19 cellular contexts compared by ENCODE assay signal in the genomic region with DNA sequence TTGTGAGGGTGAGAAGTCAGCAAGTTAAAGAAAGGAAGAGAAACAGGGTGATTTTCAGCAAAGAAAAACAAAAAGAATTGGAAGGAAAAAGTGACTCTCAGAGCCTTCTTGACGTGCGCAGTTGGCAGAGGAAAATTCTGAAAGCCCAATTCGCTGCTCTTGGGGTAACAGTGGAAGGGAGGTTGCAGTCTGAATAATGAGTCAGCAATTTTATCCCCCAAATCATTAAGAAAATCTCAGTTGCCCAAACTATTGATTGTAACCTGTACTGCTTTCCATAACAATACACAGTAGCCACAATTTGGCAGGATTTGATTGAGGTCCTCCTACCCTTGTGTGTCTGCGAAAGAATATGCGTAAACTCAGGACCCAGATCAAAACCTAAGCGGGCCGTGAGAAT.
DNase-seq lines count a peak whose midpoint lies in the region; ATAC-seq, FAIRE-seq and TF ChIP-seq lines count a peak whose summit lies in the region.
"Had no signal": no experiment of that assay in that cellular context is flagged by ENCODE, and none has a peak within 500 bp of the region (broad histone marks: within the 10 kb centered on the region; RNA-seq: fewer than 3 reads in every experiment).

No MANE protein-coding gene starts in this region.

- no peak overlapping the region for H3K27ac ChIP-seq in HepG2 (ENCODE audit: extremely low read length, insufficient read depth, low read length)
- no peak overlapping the region for H3K27ac ChIP-seq in right lobe of liver
- no peak overlapping the region for H3K27ac ChIP-seq in OCI-LY3 (ENCODE audit: low read length)
- peak overlapping the region; percentile 20 for H3K27ac ChIP-seq in iPS-18a (ENCODE audit: low read length)
- H3K27ac ChIP-seq: 22Rv1; BLaER1 treated with 17β-estradiol and CSF1 and Interleukin-3, amounts not matched to agents 10 nM and 100 nM had no signal

- no peaks in the 10 kb centered on the region for H3K9me3 Mint-ChIP-seq in stimulated activated naive B cell treated with anti-CD40 and anti-IgM and Interleukin-4, amounts not matched to agents 10 μg/mL and 1 μg/mL and 100 μg/mL, for 72 hours
- H3K9me3 Mint-ChIP-seq: CD8-positive, alpha-beta T cell had no signal

- WGBS in HepG2 (ENCODE audit: low lambda C conversion rate), result 67% methylated on average over 7 of the region's 7 CpGs
- 77% methylated on average over 7 of the region's 7 CpGs for WGBS in right lobe of liver (ENCODE audit: insufficient coverage, low coverage, low lambda C conversion rate, missing lambda C conversion rate)

- TF ChIP-seq RAD21 in HepG2 (CRISPR knock-in tag; IDR thresholded peaks at IDR 0.05), result no peak

- no peak overlapping the region for H3K4me3 ChIP-seq in HepG2 (replicated peaks in 1 of 3; ENCODE audit: insufficient read depth in 1 of 3, low read depth in 2 of 3, low read length in 3 of 3)
- H3K4me3 ChIP-seq in right lobe of liver, result no peak overlapping the region
- no peak overlapping the region for H3K4me3 ChIP-seq in OCI-LY3 (ENCODE audit: low read length)
- H3K4me3 ChIP-seq in iPS-18a (ENCODE audit: low read length), result no peak overlapping the region
- H3K4me3 ChIP-seq: BLaER1 treated with 17β-estradiol and CSF1 and Interleukin-3, amounts not matched to agents 10 nM and 100 nM had no signal

- FAIRE-seq in HepG2 (lab: Jason Lieb, UNC), result no peak
- FAIRE-seq: GM19239 had no signal

- H3K27me3 ChIP-seq in HepG2 (ENCODE audit: control insufficient read depth in 1 of 2, insufficient read depth in 2 of 2, low read length in 2 of 2) (no peaks in the 10 kb centered on the region; a peak in 1 of 5 replicates), right lobe of liver (no peaks in the 10 kb centered on the region), OCI-LY3 (ENCODE audit: low read depth, low read length) (peaks cover 68% of the 10 kb centered on the region), iPS-18a (ENCODE audit: control insufficient read depth, insufficient read depth, low read length) (no peaks in the 10 kb centered on the region)
- H3K27me3 ChIP-seq: BLaER1 treated with 17β-estradiol and CSF1 and Interleukin-3, amounts not matched to agents 10 nM and 100 nM had no signal

- TF ChIP-seq EP300 in HepG2 (IDR thresholded peaks at IDR 0.05; ENCODE audit: low read depth in 2 of 2, low read length in 2 of 2) (no peak), HepG2 (CRISPR knock-in tag; IDR thresholded peaks at IDR 0.05; ENCODE audit: borderline replicate concordance) (no peak)

- intact Hi-C loops in HepG2 (cut with micrococcal nuclease; ENCODE audit: unreplicated experiment) (no loop called here), right lobe of liver (cut with DNase I) (no loop called here)

- no peaks in the 10 kb centered on the region for H4K20me1 ChIP-seq in HepG2 (ENCODE audit: insufficient read depth, low read length)
- H4K20me1 ChIP-seq in OCI-LY3 (ENCODE audit: insufficient read depth, low read length), result no peaks in the 10 kb centered on the region
- H4K20me1 ChIP-seq: BLaER1 treated with 17β-estradiol and CSF1 and Interleukin-3, amounts not matched to agents 10 nM and 100 nM had no signal

- CTCF ChIA-PET in HepG2 (lab: Yijun Ruan, JAX; ENCODE audit: low intra/inter-chr PET ratio, low total read pairs), result no interaction called here

- TF ChIP-seq CTCF in HepG2 (CRISPR knock-in tag; IDR thresholded peaks at IDR 0.05), result no peak
- no peak for TF ChIP-seq CTCF in right lobe of liver (IDR thresholded peaks at IDR 0.05)
- no peak for TF ChIP-seq CTCF in OCI-LY3 (IDR thresholded peaks at IDR 0.05; ENCODE audit: low read depth, low read length)

- H3K79me2 ChIP-seq in HepG2 (ENCODE audit: insufficient read depth, low read length) (no peaks in the 10 kb centered on the region), OCI-LY3 (ENCODE audit: low read length) (no peaks in the 10 kb centered on the region)

- no peak overlapping the region for H3K4me2 ChIP-seq in HepG2 (ENCODE audit: low read depth, low read length)
- peak overlapping the region; percentile 15 for H3K4me2 ChIP-seq in OCI-LY3 (ENCODE audit: low read length)

- BruUV-seq in HepG2 (replicated peaks; lab: Mats Ljungman, UMichigan), result no TSS peak

- POLR2A ChIA-PET in HepG2 (lab: Yijun Ruan, JAX), result no interaction called here

- no peaks in the 10 kb centered on the region for H3K4me1 Mint-ChIP-seq in stimulated activated naive B cell treated with anti-CD40 and anti-IgM and Interleukin-4, amounts not matched to agents 10 μg/mL and 1 μg/mL and 100 μg/mL, for 72 hours
- no peaks in the 10 kb centered on the region for H3K4me1 Mint-ChIP-seq in T-helper 17 cell

- H3K27ac Mint-ChIP-seq in stimulated activated naive B cell treated with anti-CD40 and anti-IgM and Interleukin-4, amounts not matched to agents 10 μg/mL and 1 μg/mL and 100 μg/mL, for 72 hours, result no peak overlapping the region
- H3K27ac Mint-ChIP-seq in T-helper 17 cell, result no peak overlapping the region
- H3K27ac Mint-ChIP-seq: CD8-positive, alpha-beta T cell; HFFc6 had no signal

- no peak for ATAC-seq in HepG2
- ATAC-seq in right lobe of liver, result no peak
- peak; percentile 29 to 35 for ATAC-seq in stimulated activated naive B cell treated with anti-CD40 and anti-IgM and Interleukin-4, amounts not matched to agents 10 μg/mL and 1 μg/mL and 100 μg/mL, for 72 hours (replicated peaks)
- no peak for ATAC-seq in HG03108 (IDR thresholded peaks at IDR 0.05; ENCODE audit: unreplicated experiment)
- ATAC-seq in T-helper 17 cell, result no peak
- ATAC-seq: CD8-positive, alpha-beta T cell had no signal

- H3K36me3 ChIP-seq in HepG2 (replicated peaks in 1 of 2; ENCODE audit: control insufficient read depth in 1 of 2, insufficient read depth in 2 of 2, low read length in 2 of 2) (no peaks in the 10 kb centered on the region), right lobe of liver (no peaks in the 10 kb centered on the region), OCI-LY3 (replicated peaks; ENCODE audit: low read depth, low read length) (no peaks in the 10 kb centered on the region), iPS-18a (ENCODE audit: control insufficient read depth, low read depth, low read length) (no peaks in the 10 kb centered on the region)
- H3K36me3 ChIP-seq: BLaER1 treated with 17β-estradiol and CSF1 and Interleukin-3, amounts not matched to agents 10 nM and 100 nM had no signal

- no peaks in the 10 kb centered on the region for H3K27me3 Mint-ChIP-seq in stimulated activated naive B cell treated with anti-CD40 and anti-IgM and Interleukin-4, amounts not matched to agents 10 μg/mL and 1 μg/mL and 100 μg/mL, for 72 hours
- H3K27me3 Mint-ChIP-seq in T-helper 17 cell, result peaks cover 5% of the 10 kb centered on the region

- in situ Hi-C loops in HepG2 (cut with HindIII; ENCODE audit: extremely low pct_ligation_motif_present, low pct_unique_long_range_greater_than_20kb), result no loop called here

- no peaks in the 10 kb centered on the region for H3K36me3 Mint-ChIP-seq in stimulated activated naive B cell treated with anti-CD40 and anti-IgM and Interleukin-4, amounts not matched to agents 10 μg/mL and 1 μg/mL and 100 μg/mL, for 72 hours
- no peaks in the 10 kb centered on the region for H3K36me3 Mint-ChIP-seq in T-helper 17 cell (ENCODE audit: low read depth)
- H3K36me3 Mint-ChIP-seq: CD8-positive, alpha-beta T cell had no signal

- no peak overlapping the region for H2AFZ ChIP-seq in HepG2 (ENCODE audit: low read length)
- H2AFZ ChIP-seq in OCI-LY3 (ENCODE audit: low read depth, low read length), result no peak overlapping the region

- H3K9ac ChIP-seq in HepG2 (ENCODE audit: insufficient read depth, low read depth, low read length) (no peak overlapping the region), OCI-LY3 (ENCODE audit: low read length) (no peak overlapping the region), iPS-18a (ENCODE audit: low read length) (no peak overlapping the region)
- H3K9ac ChIP-seq: BLaER1 treated with 17β-estradiol and CSF1 and Interleukin-3, amounts not matched to agents 10 nM and 100 nM had no signal

- no peak for TF ChIP-seq POLR2A in HepG2 (IDR thresholded peaks at IDR 0.05; ENCODE audit: insufficient read depth in 1 of 2, low read depth in 2 of 2, low read length in 2 of 2)
- no peak for TF ChIP-seq POLR2A in right lobe of liver (IDR thresholded peaks at IDR 0.05)

- H3K9me3 ChIP-seq in HepG2 (ENCODE audit: low read length), result no peaks in the 10 kb centered on the region
- H3K9me3 ChIP-seq in right lobe of liver, result no peaks in the 10 kb centered on the region
- H3K9me3 ChIP-seq in OCI-LY3 (ENCODE audit: insufficient read depth, low read length), result no peaks in the 10 kb centered on the region
- H3K9me3 ChIP-seq in iPS-18a (ENCODE audit: control insufficient read depth, low read depth, low read length), result no peaks in the 10 kb centered on the region
- no peaks in the 10 kb centered on the region for H3K9me3 ChIP-seq in T-helper 17 cell (ENCODE audit: control insufficient read depth, low read length, poor library complexity, severe bottlenecking)
- H3K9me3 ChIP-seq: BLaER1 treated with 17β-estradiol and CSF1 and Interleukin-3, amounts not matched to agents 10 nM and 100 nM had no signal

- no peak overlapping the region for H3K4me3 Mint-ChIP-seq in stimulated activated naive B cell treated with anti-CD40 and anti-IgM and Interleukin-4, amounts not matched to agents 10 μg/mL and 1 μg/mL and 100 μg/mL, for 72 hours
- no peak overlapping the region for H3K4me3 Mint-ChIP-seq in T-helper 17 cell
- H3K4me3 Mint-ChIP-seq: CD8-positive, alpha-beta T cell; HFFc6 had no signal

- no peak for DNase-seq in HepG2 (ENCODE audit: low spot score)
- no peak for DNase-seq in right lobe of liver
- no peak for DNase-seq in stimulated activated naive B cell treated with anti-CD40 and anti-IgM and Interleukin-4, amounts not matched to agents 10 μg/mL and 1 μg/mL and 100 μg/mL, for 72 hours
- DNase-seq in T-helper 17 cell, result no peak
- no peak for DNase-seq in NCI-H2107 treated with DMSO at 0.1 percent for 48 hours (lab: John Stamatoyannopoulos, UW; ENCODE audit: unreplicated experiment)
- DNase-seq: CD8-positive, alpha-beta T cell; COR-L47; DMS 273 treated with DMSO at 0.1 percent for 48 hours; DMS53; DND-41; EL; HCEC 1CT; HFFc6 had no signal

- no peaks in the 10 kb centered on the region for H3K4me1 ChIP-seq in HepG2 (ENCODE audit: insufficient read depth, low read length)
- H3K4me1 ChIP-seq in right lobe of liver, result no peaks in the 10 kb centered on the region
- H3K4me1 ChIP-seq in OCI-LY3 (ENCODE audit: low read length), result peaks cover 10% of the 10 kb centered on the region
- H3K4me1 ChIP-seq in iPS-18a (ENCODE audit: control insufficient read depth, low read depth, low read length), result peaks cover 12% of the 10 kb centered on the region

Comparison
In these comparisons a context has a peak if more than half of its experiments do, and no peak if none do; other contexts are left out.
1. ATAC-seq: peak in stimulated activated naive B cell treated with anti-CD40 and anti-IgM and Interleukin-4, amounts not matched to agents 10 μg/mL and 1 μg/mL and 100 μg/mL, for 72 hours (2 of 2); none in HepG2 (single experiment), right lobe of liver (0 of 4), HG03108 (single experiment) and T-helper 17 cell (single experiment).